ENCODE assay signal across 17 cellular contexts in the genomic region with DNA sequence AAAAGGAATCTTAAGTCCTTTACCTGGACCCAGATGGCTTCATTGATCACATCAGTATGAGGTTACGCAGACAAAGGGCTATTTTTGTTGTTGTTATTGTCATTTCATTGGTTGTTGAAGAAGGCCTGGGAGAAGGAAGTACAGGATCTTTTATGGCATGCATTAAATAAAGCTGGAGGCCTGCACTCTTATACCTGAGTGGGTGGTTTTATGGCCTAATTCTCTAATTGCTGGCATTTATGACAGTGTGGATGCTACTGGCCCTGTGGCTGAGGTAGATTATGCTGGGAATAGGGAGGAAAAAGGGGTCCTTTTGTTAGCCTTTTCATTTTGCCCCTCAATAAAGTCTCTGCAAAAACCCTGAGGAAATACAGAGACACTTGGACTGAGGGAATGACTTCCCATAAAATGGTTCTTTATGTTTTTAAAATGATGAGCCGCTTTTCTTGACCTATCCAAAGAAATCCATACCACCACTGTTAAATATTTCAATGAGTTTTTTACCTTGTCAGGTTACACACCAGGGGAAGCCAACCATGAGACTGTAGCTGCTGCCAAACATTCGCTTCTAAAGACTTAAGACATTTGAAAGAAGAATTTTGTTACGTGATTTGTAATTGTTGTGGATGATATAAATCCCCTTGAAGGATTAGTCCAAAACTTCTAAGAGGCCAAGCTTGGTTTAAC. TPM values are rescaled to one million over a fixed set of nuclear protein-coding genes. Genes with fewer than 3 reads are reported as not detected.
DNase-seq lines count a peak whose midpoint lies in the region; ATAC-seq, FAIRE-seq and TF ChIP-seq lines count a peak whose summit lies in the region.
"Had no signal": no experiment of that assay in that cellular context is flagged by ENCODE, and none has a peak within 500 bp of the region (broad histone marks: within the 10 kb centered on the region; RNA-seq: fewer than 3 reads in every experiment).

No MANE protein-coding gene starts in this region.

- ATAC-seq in CD4-positive, alpha-beta T cell (ENCODE audit: poor library complexity) = no peak
- ATAC-seq in memory B cell (ENCODE audit: low read depth) (no peak), HG02938 (IDR thresholded peaks at IDR 0.05; ENCODE audit: unreplicated experiment) (no peak)

- no peak overlapping the region for H3K27ac ChIP-seq in CD4-positive, alpha-beta T cell (ENCODE audit: low read depth, low read length)

- intact Hi-C loops in CD4-positive, alpha-beta T cell (cut with DNase I, micrococcal nuclease) = no loop called here

- H3K27ac Mint-ChIP-seq in CD4-positive, alpha-beta T cell = peak overlapping the region; percentile 98
- peak overlapping the region; percentile 59 for H3K27ac Mint-ChIP-seq in activated CD4-positive, alpha-beta memory T cell treated with anti-CD3 and anti-CD28 coated beads, Interleukin-2, amount 10 ng/mL, durations not matched to agents 7 days and 5 days
- peak overlapping the region; percentile 10 for H3K27ac Mint-ChIP-seq in memory B cell
- H3K27ac Mint-ChIP-seq: endodermal cell, type B pancreatic cell had no signal

- peaks cover 78% of the 10 kb centered on the region for H3K36me3 Mint-ChIP-seq in CD4-positive, alpha-beta T cell (ENCODE audit: low read depth)
- peaks cover 77% of the 10 kb centered on the region for H3K36me3 Mint-ChIP-seq in activated CD4-positive, alpha-beta memory T cell treated with anti-CD3 and anti-CD28 coated beads, Interleukin-2, amount 10 ng/mL, durations not matched to agents 7 days and 5 days (ENCODE audit: low read depth)
- peaks cover 10% of the 10 kb centered on the region for H3K36me3 Mint-ChIP-seq in memory B cell

- no peaks in the 10 kb centered on the region for H3K9me3 Mint-ChIP-seq in CD4-positive, alpha-beta T cell
- H3K9me3 Mint-ChIP-seq in activated CD4-positive, alpha-beta memory T cell treated with anti-CD3 and anti-CD28 coated beads, Interleukin-2, amount 10 ng/mL, durations not matched to agents 7 days and 5 days = no peaks in the 10 kb centered on the region
- H3K9me3 Mint-ChIP-seq in memory B cell = no peaks in the 10 kb centered on the region
- H3K9me3 Mint-ChIP-seq: endodermal cell, type B pancreatic cell had no signal

- FAIRE-seq in frontal cortex (lab: Jason Lieb, UNC) = no peak
- FAIRE-seq: islet of Langerhans had no signal

- POLR2A ChIA-PET in CD4-positive, alpha-beta T cell (lab: Charles Lee) = interaction anchor here (1.3 to 1.6 kb wide), 2 partner anchors 7 to 84 kb away, joined by 3 to 14 read pairs; a partner anchor contains a TSS
- POLR2A ChIA-PET in activated CD4-positive, alpha-beta memory T cell treated with anti-CD3 and anti-CD28 coated beads, Interleukin-2, amount 10 ng/mL, durations not matched to agents 7 days and 5 days (lab: Charles Lee) = interaction anchor here (0.7 to 3.4 kb wide), 5 partner anchors 8 to 440 kb away, joined by 3 to 16 read pairs (median 3); a partner anchor contains a TSS

- peak overlapping the region; percentile 67 for H3K4me3 Mint-ChIP-seq in CD4-positive, alpha-beta T cell
- H3K4me3 Mint-ChIP-seq in activated CD4-positive, alpha-beta memory T cell treated with anti-CD3 and anti-CD28 coated beads, Interleukin-2, amount 10 ng/mL, durations not matched to agents 7 days and 5 days = no peak overlapping the region
- no peak overlapping the region for H3K4me3 Mint-ChIP-seq in memory B cell
- H3K4me3 Mint-ChIP-seq: endodermal cell had no signal

- no peaks in the 10 kb centered on the region for H3K27me3 Mint-ChIP-seq in CD4-positive, alpha-beta T cell
- H3K27me3 Mint-ChIP-seq in activated CD4-positive, alpha-beta memory T cell treated with anti-CD3 and anti-CD28 coated beads, Interleukin-2, amount 10 ng/mL, durations not matched to agents 7 days and 5 days = no peaks in the 10 kb centered on the region
- no peaks in the 10 kb centered on the region for H3K27me3 Mint-ChIP-seq in memory B cell
- H3K27me3 Mint-ChIP-seq: type B pancreatic cell had no signal

- H3K4me1 Mint-ChIP-seq in CD4-positive, alpha-beta T cell (ENCODE audit: low read depth) = peaks cover 96% of the 10 kb centered on the region
- peaks cover 89% of the 10 kb centered on the region for H3K4me1 Mint-ChIP-seq in activated CD4-positive, alpha-beta memory T cell treated with anti-CD3 and anti-CD28 coated beads, Interleukin-2, amount 10 ng/mL, durations not matched to agents 7 days and 5 days
- H3K4me1 Mint-ChIP-seq in memory B cell = peaks cover 61% of the 10 kb centered on the region

- no peaks in the 10 kb centered on the region for H3K9me3 ChIP-seq in CD4-positive, alpha-beta T cell (ENCODE audit: control insufficient read depth, low read length)

- H3K27me3 ChIP-seq in CD4-positive, alpha-beta T cell (ENCODE audit: control insufficient read depth, insufficient read depth, low read length) = no peaks in the 10 kb centered on the region

- H3K4me3 ChIP-seq in GM12865 (ENCODE audit: low read depth, low read length) = peak overlapping the region; percentile 37

- CTCF ChIA-PET in CD4-positive, alpha-beta T cell (lab: Charles Lee) = interaction anchor here (0.6 to 1.4 kb wide), 2 partner anchors 45 to 366 kb away, joined by 3 read pairs; no protein-coding TSS in a partner anchor
- CTCF ChIA-PET in activated CD4-positive, alpha-beta memory T cell treated with anti-CD3 and anti-CD28 coated beads, Interleukin-2, amount 10 ng/mL, durations not matched to agents 7 days and 5 days (lab: Charles Lee) = interaction anchor here (0.9 to 2.5 kb wide), 4 partner anchors 7 to 245 kb away, joined by 3 to 10 read pairs (median 4); a partner anchor contains a TSS

- TF ChIP-seq CTCF in CD4-positive, alpha-beta T cell (IDR thresholded peaks at IDR 0.05) = no peak
- TF ChIP-seq CTCF in GM12865 (IDR thresholded peaks at IDR 0.05; ENCODE audit: insufficient read depth, low read depth, low read length, missing control alignments) = no peak

- no peak for DNase-seq in CD4-positive, alpha-beta T cell
- no peak for DNase-seq in GM12865 (ENCODE audit: low read depth)
- no peak for DNase-seq in activated CD4-positive, alpha-beta memory T cell treated with anti-CD3 and anti-CD28 coated beads, Interleukin-2, amount 10 ng/mL, durations not matched to agents 7 days and 5 days
- no peak for DNase-seq in memory B cell (ENCODE audit: low spot score in 2 of 2)
- DNase-seq in stimulated activated CD4-positive, alpha-beta T cell treated with anti-CD3 and anti-CD28 coated beads, Interleukin-12 subunit alpha, Interleukin-12 subunit beta, amount 100 ng/mL, for 4 hours = no peak
- DNase-seq in frontal cortex (ENCODE audit: low spot score in 2 of 2) = no peak
- DNase-seq: activated effector memory CD4-positive, alpha-beta T cell treated with anti-CD3 and anti-CD28 coated beads, Interleukin-2, amount 50 U/mL, for 16 hours; DMS79 treated with DMSO at 0.1 percent for 48 hours; endodermal cell; foreskin fibroblast; KBM-7; midbrain; NCI-H1694; NCI-H524 treated with DMSO at 0.1 percent for 48 hours had no signal

RNA-seq across cellular contexts. Expression of a gene that starts 6.8 kb away (rescaled TPM):
- 100 to 1,000 TPM; 135 to 140 TPM for total RNA-seq in CD4-positive, alpha-beta T cell
- total RNA-seq in activated CD4-positive, alpha-beta memory T cell treated with anti-CD3 and anti-CD28 coated beads, Interleukin-2, amount 10 ng/mL, durations not matched to agents 7 days and 5 days = 100 to 1,000 TPM in 1 of 2 experiments, 10 to 100 TPM in 1; 94.6 to 102 TPM
- 35.9 TPM for total RNA-seq in frontal cortex

RNA-seq across cellular contexts. Expression of a gene that starts 41.6 kb away (rescaled TPM):
- 100 to 1,000 TPM; 147 to 153 TPM for total RNA-seq in CD4-positive, alpha-beta T cell
- 100 to 1,000 TPM; 251 to 260 TPM for total RNA-seq in activated CD4-positive, alpha-beta memory T cell treated with anti-CD3 and anti-CD28 coated beads, Interleukin-2, amount 10 ng/mL, durations not matched to agents 7 days and 5 days
- total RNA-seq in frontal cortex = 76.2 TPM

Comparison
In these comparisons a context has a peak if more than half of its experiments do, and no peak if none do; other contexts are left out.
1. H3K27ac Mint-ChIP-seq: peak in every context shown above with its lines; median percentile 98 in CD4-positive, alpha-beta T cell; 59 in activated CD4-positive, alpha-beta memory T cell treated with anti-CD3 and anti-CD28 coated beads, Interleukin-2, amount 10 ng/mL, durations not matched to agents 7 days and 5 days; 10 in memory B cell.